In genomic region chr2:69615969-69616368, GRCh38 we compare ENCODE assay signal across 17 cellular contexts. TPM values are rescaled to one million over a fixed set of nuclear protein-coding genes. Genes with fewer than 3 reads are reported as not detected.
DNase-seq lines count a peak whose midpoint lies in the region; ATAC-seq and TF ChIP-seq lines count a peak whose summit lies in the region.
"Had no signal": no experiment of that assay in that cellular context is flagged by ENCODE, and none has a peak within 500 bp of the region (broad histone marks: within the 10 kb centered on the region; RNA-seq: fewer than 3 reads in every experiment).

No MANE protein-coding gene starts in this region.

- TF ChIP-seq CTCF in HCT116 (IDR thresholded peaks at IDR 0.05 in 2 of 3, conservative IDR thresholded peaks at IDR 0.05 in 1 of 3; ENCODE audit: borderline replicate concordance in 1 of 3, insufficient read depth in 1 of 3, low read depth in 2 of 3, low read length in 2 of 3) (no peak), vagina (IDR thresholded peaks at IDR 0.05) (no peak)

- peak overlapping the region; percentile 72 for H3K4me2 ChIP-seq in HCT116 (ENCODE audit: low read length)

- peak; percentile 57 for ATAC-seq in GM18858 (IDR thresholded peaks at IDR 0.05; ENCODE audit: unreplicated experiment)
- ATAC-seq in HCT116, result no peak
- ATAC-seq in naive thymus-derived CD8-positive, alpha-beta T cell, result no peak
- ATAC-seq in HG02571 (IDR thresholded peaks at IDR 0.05; ENCODE audit: unreplicated experiment), result no peak
- ATAC-seq: sciatic nerve had no signal

- peaks cover 18 to 49% (median 33%) of the 10 kb centered on the region in 3 donors for H3K36me3 Mint-ChIP-seq in naive thymus-derived CD8-positive, alpha-beta T cell

- no peaks in the 10 kb centered on the region for H4K20me1 ChIP-seq in HCT116 (ENCODE audit: insufficient read depth)

- no peaks in the 10 kb centered on the region for H3K9me2 ChIP-seq in HCT116 (ENCODE audit: insufficient read depth)

- no peak overlapping the region for H2AFZ ChIP-seq in HCT116 (ENCODE audit: low read depth, low read length, poor library complexity, severe bottlenecking)

- peaks cover 20 to 49% (median 47%) of the 10 kb centered on the region in 4 donors for H3K4me1 Mint-ChIP-seq in naive thymus-derived CD8-positive, alpha-beta T cell
- H3K4me1 Mint-ChIP-seq: nephron had no signal

- peak overlapping the region in 2 of 10 donors; percentile 12 to 23 for H3K4me3 Mint-ChIP-seq in naive thymus-derived CD8-positive, alpha-beta T cell
- H3K4me3 Mint-ChIP-seq: activated CD8-positive, alpha-beta memory T cell treated with anti-CD3 and anti-CD28 coated beads, Interleukin-2, amount 10 ng/mL, durations not matched to agents 7 days and 5 days; nephron had no signal

- H3K9me3 Mint-ChIP-seq in naive thymus-derived CD8-positive, alpha-beta T cell, result peaks cover 0 to 9% (median 0%) of the 10 kb centered on the region in 9 donors

- no peaks in the 10 kb centered on the region for H3K27me3 Mint-ChIP-seq in naive thymus-derived CD8-positive, alpha-beta T cell
- H3K27me3 Mint-ChIP-seq: activated CD8-positive, alpha-beta memory T cell treated with anti-CD3 and anti-CD28 coated beads, Interleukin-2, amount 10 ng/mL, durations not matched to agents 7 days and 5 days had no signal

- H3K4me1 ChIP-seq in HCT116 (ENCODE audit: control insufficient read depth in 1 of 2, insufficient read depth in 2 of 2, low read length in 2 of 2), result peaks cover 28 to 41% of the 10 kb centered on the region in 2 experiments
- peaks cover 55% of the 10 kb centered on the region for H3K4me1 ChIP-seq in vagina

- H3K4me3 ChIP-seq in HCT116 (replicated peaks in 1 of 2; ENCODE audit: low read depth in 1 of 2, low read length in 2 of 2), result no peak overlapping the region
- H3K4me3 ChIP-seq in vagina, result no peak overlapping the region
- H3K4me3 ChIP-seq: left ventricle myocardium inferior had no signal

- no peak overlapping the region for H3K9ac ChIP-seq in HCT116 (ENCODE audit: low read length)

- BruUV-seq in HCT116 (replicated peaks; lab: Mats Ljungman, UMichigan), result no TSS peak

- H3K9me3 ChIP-seq in HCT116 (ENCODE audit: control insufficient read depth in 1 of 2, insufficient read depth in 1 of 2, low read depth in 1 of 2, low read length in 2 of 2) (no peaks in the 10 kb centered on the region), vagina (no peaks in the 10 kb centered on the region)
- H3K9me3 ChIP-seq: left ventricle myocardium inferior had no signal

- RAD21 ChIA-PET in HCT116 (lab: Charles Lee; ENCODE audit: low non-redundant PET in 1 of 2, low total read pairs in 2 of 2, uncharacterized antibody in 2 of 2, unreplicated experiment in 2 of 2), result no interaction called here

- intact Hi-C loops in HCT116 (cut with micrococcal nuclease) (no loop called here), vagina (cut with DNase I) (no loop called here)

- TF ChIP-seq RAD21 in HCT116 (IDR thresholded peaks at IDR 0.05; ENCODE audit: low read depth), result no peak

- H3K27me3 ChIP-seq in HCT116 (ENCODE audit: insufficient read depth, low read length) (no peaks in the 10 kb centered on the region), vagina (no peaks in the 10 kb centered on the region)

- H3K27ac ChIP-seq in HCT116 (ENCODE audit: low read depth, low read length) (no peak overlapping the region; the same call in 1 of the 2 replicates), vagina (no peak overlapping the region)
- H3K27ac ChIP-seq: C4-2B, left ventricle myocardium inferior had no signal

- CTCF ChIA-PET in HCT116 (lab: Charles Lee), result no interaction called here

- H3K79me2 ChIP-seq in HCT116 (ENCODE audit: insufficient read depth, low read length), result no peaks in the 10 kb centered on the region

- DNase-seq in HCT116 (ENCODE audit: low read depth, low spot score) (no peak), NOMO-1 treated with DMSO at 0.1 percent for 48 hours (lab: John Stamatoyannopoulos, UW; ENCODE audit: unreplicated experiment) (peak; percentile 50), vagina (ENCODE audit: extremely low spot score in 2 of 2) (no peak), DMS 273 treated with DMSO at 0.1 percent for 48 hours (lab: John Stamatoyannopoulos, UW) (no peak)
- no peak for DNase-seq in naive thymus-derived CD8-positive, alpha-beta T cell
- DNase-seq: erythroblast, hippocampal formation, left ventricle myocardium inferior, NCI-H2029 treated with DMSO at 0.1 percent for 48 hours, NCI-H748 treated with DMSO at 0.1 percent for 48 hours, SHP77 treated with DMSO at 0.1 percent for 48 hours had no signal

- no peak for TF ChIP-seq POLR2A in HCT116 (IDR thresholded peaks at IDR 0.05; ENCODE audit: borderline replicate concordance, extremely low read depth, insufficient read depth, insufficient read length)
- TF ChIP-seq POLR2A in vagina (IDR thresholded peaks at IDR 0.05), result no peak

- H3K27ac Mint-ChIP-seq in naive thymus-derived CD8-positive, alpha-beta T cell, result peak overlapping the region; percentile 15 to 76 (median 46)
- H3K27ac Mint-ChIP-seq: nephron had no signal

- H3K36me3 ChIP-seq in HCT116 (ENCODE audit: control insufficient read depth in 1 of 2, insufficient read depth in 2 of 2, low read length in 2 of 2), result no peaks in the 10 kb centered on the region
- H3K36me3 ChIP-seq in vagina, result no peaks in the 10 kb centered on the region

- POLR2A ChIA-PET in HCT116 (lab: Charles Lee), result no interaction called here
- POLR2A ChIA-PET in naive thymus-derived CD8-positive, alpha-beta T cell (lab: Charles Lee), result interaction anchor here (0.6 to 1.6 kb wide), 3 partner anchors 29 to 103 kb away, joined by 5 to 8 read pairs (median 5); no protein-coding TSS in a partner anchor

TF ChIP-seq in HCT116, 20 proteins besides CTCF, POLR2A, EP300 and RAD21 (continues in another document):
- no peak for TF ChIP-seq CEBPB (IDR thresholded peaks at IDR 0.05; ENCODE audit: low read depth)
- TF ChIP-seq, protein P1, sequence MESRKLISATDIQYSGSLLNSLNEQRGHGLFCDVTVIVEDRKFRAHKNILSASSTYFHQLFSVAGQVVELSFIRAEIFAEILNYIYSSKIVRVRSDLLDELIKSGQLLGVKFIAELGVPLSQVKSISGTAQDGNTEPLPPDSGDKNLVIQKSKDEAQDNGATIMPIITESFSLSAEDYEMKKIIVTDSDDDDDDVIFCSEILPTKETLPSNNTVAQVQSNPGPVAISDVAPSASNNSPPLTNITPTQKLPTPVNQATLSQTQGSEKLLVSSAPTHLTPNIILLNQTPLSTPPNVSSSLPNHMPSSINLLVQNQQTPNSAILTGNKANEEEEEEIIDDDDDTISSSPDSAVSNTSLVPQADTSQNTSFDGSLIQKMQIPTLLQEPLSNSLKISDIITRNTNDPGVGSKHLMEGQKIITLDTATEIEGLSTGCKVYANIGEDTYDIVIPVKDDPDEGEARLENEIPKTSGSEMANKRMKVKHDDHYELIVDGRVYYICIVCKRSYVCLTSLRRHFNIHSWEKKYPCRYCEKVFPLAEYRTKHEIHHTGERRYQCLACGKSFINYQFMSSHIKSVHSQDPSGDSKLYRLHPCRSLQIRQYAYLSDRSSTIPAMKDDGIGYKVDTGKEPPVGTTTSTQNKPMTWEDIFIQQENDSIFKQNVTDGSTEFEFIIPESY (IDR thresholded peaks at IDR 0.05; ENCODE audit: extremely low read depth, insufficient replicate concordance, low read length), result no peak
- no peak for TF ChIP-seq ZNF274 (IDR thresholded peaks at IDR 0.05; ENCODE audit: low read depth, low read length)
- TF ChIP-seq ATF3 (IDR thresholded peaks at IDR 0.05), result no peak
- no peak for TF ChIP-seq FOSL1 (IDR thresholded peaks at IDR 0.05; ENCODE audit: low read depth)
- no peak for TF ChIP-seq EZH2 (IDR thresholded peaks at IDR 0.05)
- TF ChIP-seq SRF (IDR thresholded peaks at IDR 0.05; ENCODE audit: low read depth), result no peak
- no peak for TF ChIP-seq JUND (IDR thresholded peaks at IDR 0.05)
- no peak for TF ChIP-seq REST (IDR thresholded peaks at IDR 0.05; ENCODE audit: low read depth)
- no peak for TF ChIP-seq ZFX (IDR thresholded peaks at IDR 0.05)
- TF ChIP-seq SP1 (IDR thresholded peaks at IDR 0.05; ENCODE audit: low read depth), result no peak
- no peak for TF ChIP-seq CBX3 (IDR thresholded peaks at IDR 0.05; ENCODE audit: low read depth)
- TF ChIP-seq, protein P2, sequence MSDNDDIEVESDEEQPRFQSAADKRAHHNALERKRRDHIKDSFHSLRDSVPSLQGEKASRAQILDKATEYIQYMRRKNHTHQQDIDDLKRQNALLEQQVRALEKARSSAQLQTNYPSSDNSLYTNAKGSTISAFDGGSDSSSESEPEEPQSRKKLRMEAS (IDR thresholded peaks at IDR 0.05), result no peak
- TF ChIP-seq TCF7L2 (IDR thresholded peaks at IDR 0.05; ENCODE audit: borderline replicate concordance, extremely low read depth, insufficient read depth, insufficient read length), result no peak

RNA-seq across cellular contexts. Expression of gene AAK1, which starts 27.6 kb away (rescaled TPM):
- 32.0 TPM for total RNA-seq in HCT116 (2021; ENCODE audit: unreplicated experiment)
- polyA plus RNA-seq in HCT116 (2012), result 13.1 and 15.3 TPM in 2 replicates
- total RNA-seq in naive thymus-derived CD8-positive, alpha-beta T cell, result 100 to 1,000 TPM; 216 to 222 TPM
- 100 to 1,000 TPM in 1 of 3 donors, 10 to 100 TPM in 2; 59.8 to 106 (median 97.3) TPM for polyA plus RNA-seq in naive thymus-derived CD8-positive, alpha-beta T cell
- 48.6 TPM for total RNA-seq in vagina
